In genomic region chr12:11498574-11498973, GRCh38 we compare ENCODE assay signal across 8 cellular contexts.
DNase-seq lines count a peak whose midpoint lies in the region; ATAC-seq and TF ChIP-seq lines count a peak whose summit lies in the region.
"Not testable (repeated sequence)": the region's sequence is repeated elsewhere in the genome, so short reads cannot be mapped to it uniquely, and the experiment has no call there.

No MANE protein-coding gene starts in this region.

- BruUV-seq in A673 (replicated peaks; lab: Mats Ljungman, UMichigan); PC-3 (replicated peaks; lab: Mats Ljungman, UMichigan): not testable (repeated sequence)

- H3K36me3 ChIP-seq in A673 (ENCODE audit: insufficient read depth, low read length, poor library complexity, severe bottlenecking); PC-3 (ENCODE audit: low read depth, low read length): not testable (repeated sequence)

- H3K4me3 Mint-ChIP-seq in IgD-negative memory B cell: peak overlapping the region in 3 of 4 donors; percentile 47 to 85 (median 84)
- not testable (repeated sequence) for H3K4me3 Mint-ChIP-seq in progenitor cell of endocrine pancreas (ENCODE audit: low read depth)

- not testable (repeated sequence) for H3K4me3 ChIP-seq in A673 (ENCODE audit: low read depth, low read length, poor library complexity, severe bottlenecking); PC-3 (ENCODE audit: low read length); epithelial cell of proximal tubule (ENCODE audit: low read depth, low read length)

- not testable (repeated sequence) for H4K20me1 ChIP-seq in PC-3 (ENCODE audit: low read length)

- not testable (repeated sequence) for DNase-seq in A673 (ENCODE audit: low spot score); epithelial cell of proximal tubule (ENCODE audit: low read depth); progenitor cell of endocrine pancreas (ENCODE audit: low spot score, unreplicated experiment)
- peak; percentile 28 for DNase-seq in ELR (ENCODE audit: low read depth)
- DNase-seq in PC-3: peak; percentile 11
- peak; percentile 28 to 29 for DNase-seq in activated CD4-positive, alpha-beta T cell treated with anti-CD3 and anti-CD28 coated beads, Interleukin-2, amount 50 U/mL, for 48 hours

- H3K9ac ChIP-seq in PC-3 (ENCODE audit: low read length): not testable (repeated sequence)

- not testable (repeated sequence) for H3K9me3 Mint-ChIP-seq in IgD-negative memory B cell; progenitor cell of endocrine pancreas (ENCODE audit: low read depth)

- H3K27me3 Mint-ChIP-seq in IgD-negative memory B cell: peaks cover 21% of the 10 kb centered on the region
- peaks cover 73% of the 10 kb centered on the region for H3K27me3 Mint-ChIP-seq in progenitor cell of endocrine pancreas

- H3K9me3 ChIP-seq in A673 (ENCODE audit: low read depth, low read length, poor library complexity, severe bottlenecking); PC-3 (ENCODE audit: low read length): not testable (repeated sequence)

- not testable (repeated sequence) for H3K9me2 ChIP-seq in PC-3 (replicated peaks; ENCODE audit: low read length)

- peaks cover 7 to 15% (median 14%) of the 10 kb centered on the region in 3 donors for H3K4me1 Mint-ChIP-seq in IgD-negative memory B cell
- H3K4me1 Mint-ChIP-seq in progenitor cell of endocrine pancreas (ENCODE audit: low read depth): not testable (repeated sequence)

- not testable (repeated sequence) for H3K27ac ChIP-seq in A673 (ENCODE audit: low read depth, low read length, poor library complexity, severe bottlenecking); PC-3 (ENCODE audit: low read length)

- H2AFZ ChIP-seq in PC-3 (ENCODE audit: low read length): not testable (repeated sequence)

- peak; percentile 40 for TF ChIP-seq CTCF in A673 (conservative IDR thresholded peaks at IDR 0.05; ENCODE audit: low read depth, low read length)
- TF ChIP-seq CTCF in PC-3 (conservative IDR thresholded peaks at IDR 0.05; ENCODE audit: low read depth, low read length): peak; percentile 42; the same call in 1 of the 2 replicates
- peak; percentile 40 for TF ChIP-seq CTCF in epithelial cell of proximal tubule (conservative IDR thresholded peaks at IDR 0.05; ENCODE audit: low read depth, low read length)
- peak; percentile 47 for TF ChIP-seq CTCF in progenitor cell of endocrine pancreas (IDR thresholded peaks at IDR 0.05; ENCODE audit: unreplicated experiment)

- H3K4me2 ChIP-seq in PC-3 (ENCODE audit: low read length): not testable (repeated sequence)

- not testable (repeated sequence) for H3F3A ChIP-seq in PC-3 (ENCODE audit: low read length, unreplicated experiment)

- CTCF ChIA-PET in A673 (lab: Charles Lee); PC-3 (lab: Charles Lee): not testable (repeated sequence)

- H3K79me2 ChIP-seq in PC-3 (ENCODE audit: low read length): not testable (repeated sequence)

- H3K27me3 ChIP-seq in A673 (replicated peaks; ENCODE audit: insufficient read depth, low read depth, low read length, poor library complexity): peaks cover 15% of the 10 kb centered on the region
- not testable (repeated sequence) for H3K27me3 ChIP-seq in PC-3 (ENCODE audit: low read length)

- POLR2A ChIA-PET in A673 (lab: Charles Lee; ENCODE audit: low non-redundant PET); PC-3 (lab: Charles Lee; ENCODE audit: unreplicated experiment): not testable (repeated sequence)

- intact Hi-C loops in A673 (cut with micrococcal nuclease; ENCODE audit: unreplicated experiment): loop anchor here (5.0 kb wide), 1 partner anchor 534 kb away; no protein-coding TSS in a partner anchor
- intact Hi-C loops in PC-3 (cut with micrococcal nuclease): not testable (repeated sequence)

- H3K4me1 ChIP-seq in A673 (ENCODE audit: insufficient read depth, low read length, poor library complexity, severe bottlenecking); PC-3 (ENCODE audit: insufficient read depth, low read length): not testable (repeated sequence)

- H3K36me3 Mint-ChIP-seq in IgD-negative memory B cell; progenitor cell of endocrine pancreas (ENCODE audit: insufficient read depth): not testable (repeated sequence)

- peak overlapping the region in 2 of 3 donors; percentile 13 to 57 for H3K27ac Mint-ChIP-seq in IgD-negative memory B cell
- H3K27ac Mint-ChIP-seq in progenitor cell of endocrine pancreas: not testable (repeated sequence)

- ATAC-seq in GM19351 (IDR thresholded peaks at IDR 0.05; ENCODE audit: unreplicated experiment) (peak; percentile 53), PC-3 (peak; percentile 29; the same call in 1 of the 2 replicates)
